Comparison of ENCODE assay signal across 1 cellular context in the genomic region with DNA sequence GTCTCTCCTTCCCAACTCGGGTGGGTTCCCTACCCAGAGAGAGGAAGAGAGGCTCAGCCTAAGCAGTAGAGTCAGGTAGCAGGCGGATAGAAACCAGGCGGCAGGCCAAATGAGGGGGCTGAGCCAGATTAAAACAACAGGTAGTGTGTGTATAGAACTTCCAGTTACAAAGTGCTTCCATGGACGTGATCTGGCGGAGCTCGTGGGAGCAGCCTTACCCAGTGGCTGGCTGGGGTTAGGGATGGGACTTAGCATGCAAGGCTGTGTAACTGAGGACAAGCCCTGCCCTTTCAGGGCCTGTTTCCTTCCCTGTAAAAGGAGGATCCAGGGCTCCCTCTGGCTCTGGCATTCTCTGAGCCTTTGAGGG.
TF ChIP-seq lines count a peak whose summit lies in the region.

No MANE protein-coding gene starts in this region.

TF ChIP-seq in H1, 55 proteins besides CTCF, POLR2A, EP300 and RAD21:
- no peak for TF ChIP-seq CHD2 (IDR thresholded peaks at IDR 0.05; ENCODE audit: low read length)
- TF ChIP-seq CBX8 (IDR thresholded peaks at IDR 0.05; ENCODE audit: borderline replicate concordance, low read depth, low read length), result no peak
- TF ChIP-seq KDM1A (IDR thresholded peaks at IDR 0.05; ENCODE audit: borderline replicate concordance, low read length), result no peak
- no peak for TF ChIP-seq CHD1 (IDR thresholded peaks at IDR 0.05; ENCODE audit: low read depth, low read length)
- TF ChIP-seq TEAD4 (IDR thresholded peaks at IDR 0.05; ENCODE audit: low read depth, low read length), result no peak
- no peak for TF ChIP-seq SIRT6 (IDR thresholded peaks at IDR 0.05; ENCODE audit: low read length)
- no peak for TF ChIP-seq SIN3A (conservative IDR thresholded peaks at IDR 0.05 in 1 of 2, IDR thresholded peaks at IDR 0.05 in 1 of 2; ENCODE audit: low read depth in 1 of 2, low read length in 2 of 2)
- no peak for TF ChIP-seq FOSL1 (IDR thresholded peaks at IDR 0.05; ENCODE audit: insufficient read depth, low read depth, low read length)
- no peak for TF ChIP-seq BACH1 (IDR thresholded peaks at IDR 0.05; ENCODE audit: low read length)
- no peak for TF ChIP-seq SAP30 (IDR thresholded peaks at IDR 0.05; ENCODE audit: insufficient read depth, insufficient replicate concordance, low read length)
